10 cellular contexts compared by ENCODE assay signal in genomic region chr17:45022288-45022648, GRCh38. TPM values are rescaled to one million over a fixed set of nuclear protein-coding genes. Genes with fewer than 3 reads are reported as not detected.
DNase-seq lines count a peak whose midpoint lies in the region; ATAC-seq and TF ChIP-seq lines count a peak whose summit lies in the region.
"Had no signal": no experiment of that assay in that cellular context is flagged by ENCODE, and none has a peak within 500 bp of the region (broad histone marks: within the 10 kb centered on the region; RNA-seq: fewer than 3 reads in every experiment).

No MANE protein-coding gene starts in this region.

- no peak overlapping the region for H3K4me3 Mint-ChIP-seq in osteocyte (ENCODE audit: unreplicated experiment)
- H3K4me3 Mint-ChIP-seq: T-helper 1 cell treated with Interleukin-12 subunit alpha and Interleukin-12 subunit beta and Interleukin-4 antibody, amounts not matched to agents 30 μg/mL and 1 μg/mL, for 36 hours had no signal

- H3K27ac Mint-ChIP-seq in osteocyte (ENCODE audit: unreplicated experiment), result no peak overlapping the region
- H3K27ac Mint-ChIP-seq: endodermal cell; T-helper 1 cell treated with Interleukin-12 subunit alpha and Interleukin-12 subunit beta and Interleukin-4 antibody, amounts not matched to agents 30 μg/mL and 1 μg/mL, for 36 hours had no signal

- peak overlapping the region; percentile 7; the same call in 1 of the 2 replicates for H3K4me3 ChIP-seq in BE2C (ENCODE audit: low read depth, low read length)
- peak overlapping the region; percentile 35; the same call in 1 of the 2 replicates for H3K4me3 ChIP-seq in Karpas-422 (ENCODE audit: low read length)
- H3K4me3 ChIP-seq in dorsolateral prefrontal cortex, result peak overlapping the region in 31 of 59 donors; percentile 20 to 67 (median 55)

- H3K9me2 ChIP-seq in Karpas-422 (replicated peaks; ENCODE audit: insufficient read depth, low read length), result no peaks in the 10 kb centered on the region

- H3K79me2 ChIP-seq in Karpas-422 (ENCODE audit: low read length), result no peaks in the 10 kb centered on the region

- no peaks in the 10 kb centered on the region for H3K27me3 ChIP-seq in BE2C
- H3K27me3 ChIP-seq in Karpas-422 (ENCODE audit: low read length), result no peaks in the 10 kb centered on the region
- H3K27me3 ChIP-seq in dorsolateral prefrontal cortex, result peaks cover 0 to 5% (median 0%) of the 10 kb centered on the region in 45 donors

- H3K4me1 ChIP-seq in BE2C (peaks cover 44% of the 10 kb centered on the region), Karpas-422 (ENCODE audit: low read length) (peaks cover 27% of the 10 kb centered on the region)

- H3K36me3 ChIP-seq in BE2C, result no peaks in the 10 kb centered on the region
- H3K36me3 ChIP-seq in Karpas-422 (ENCODE audit: insufficient read depth, low read length), result no peaks in the 10 kb centered on the region

- H3K4me2 ChIP-seq in Karpas-422 (ENCODE audit: low read depth, low read length, poor library complexity, severe bottlenecking), result peak overlapping the region; percentile 62

- H3K9ac ChIP-seq in Karpas-422 (ENCODE audit: low read length), result peak overlapping the region; percentile 40

- H4K20me1 ChIP-seq in Karpas-422 (ENCODE audit: insufficient read depth, low read depth, low read length), result peaks cover 16% of the 10 kb centered on the region; the same call in 1 of the 2 replicates

- peaks cover 21% of the 10 kb centered on the region for H3K4me1 Mint-ChIP-seq in osteocyte (ENCODE audit: unreplicated experiment)

- DNase-seq in BE2C, result no peak
- DNase-seq in Karpas-422, result no peak
- no peak for DNase-seq in dorsolateral prefrontal cortex
- DNase-seq in osteocyte (ENCODE audit: extremely low spot score, unreplicated experiment), result no peak
- no peak for DNase-seq in NCI-H187 (lab: John Stamatoyannopoulos, UW)
- no peak for DNase-seq in NK-92 treated with Interleukin-12 subunit alpha and Interleukin-12 subunit beta, amount 100 ng/mL, for 24 hours (lab: John Stamatoyannopoulos, UW)
- no peak for DNase-seq in stimulated activated CD4-positive, alpha-beta T cell treated with anti-CD3 and anti-CD28 coated beads, Interleukin-1b, Interleukin-23, amount 100 ng/mL, for 48 hours

- intact Hi-C loops in dorsolateral prefrontal cortex (cut with DNase I), result loop anchor here (1.0 to 10.0 kb wide), 4 partner anchors 73 to 240 kb away; no protein-coding TSS in a partner anchor

- no peaks in the 10 kb centered on the region for H3K9me3 ChIP-seq in BE2C
- no peaks in the 10 kb centered on the region for H3K9me3 ChIP-seq in Karpas-422 (ENCODE audit: low read length)

- TF ChIP-seq CTCF in BE2C (IDR thresholded peaks at IDR 0.05; ENCODE audit: low read depth, low read length) (no peak), dorsolateral prefrontal cortex (IDR thresholded peaks at IDR 0.05 in 54 of 56, conservative IDR thresholded peaks at IDR 0.05 in 2 of 56; ENCODE audit: low read depth in 1 of 56, partially characterized antibody in 56 of 56) (peak in 28 of 56 donors; percentile 3 to 54 (median 16)), osteocyte (IDR thresholded peaks at IDR 0.05) (peak; percentile 9)

- no peaks in the 10 kb centered on the region for H3K27me3 Mint-ChIP-seq in osteocyte (ENCODE audit: unreplicated experiment)

- H3K36me3 Mint-ChIP-seq in osteocyte (ENCODE audit: unreplicated experiment), result peaks cover 2% of the 10 kb centered on the region

- no peaks in the 10 kb centered on the region for H3K9me3 Mint-ChIP-seq in osteocyte (ENCODE audit: unreplicated experiment)
- H3K9me3 Mint-ChIP-seq: endodermal cell; T-helper 1 cell treated with Interleukin-12 subunit alpha and Interleukin-12 subunit beta and Interleukin-4 antibody, amounts not matched to agents 30 μg/mL and 1 μg/mL, for 36 hours had no signal

- 0 out of 2 replicates have a peak overlapping the region, but pooled peaks have one; percentile 48 for H2AFZ ChIP-seq in Karpas-422 (ENCODE audit: low read length)

- no peak for ATAC-seq in HG03565 (IDR thresholded peaks at IDR 0.05; ENCODE audit: unreplicated experiment)

- H3K27ac ChIP-seq in Karpas-422 (ENCODE audit: low read length) (peak overlapping the region; percentile 65), dorsolateral prefrontal cortex (peak overlapping the region in 29 of 59 donors; percentile 10 to 82 (median 63))

RNA-seq across cellular contexts. Expression of gene DCAKD, which starts 29.2 kb away (rescaled TPM):
- 42.5 TPM for polyA plus RNA-seq in BE2C (2012; ENCODE audit: insufficient read depth, insufficient read length, low read depth)
- total RNA-seq in Karpas-422 (2014; rRNA removed; shearing (Covaris generic); ENCODE audit: low replicate concordance), result 29.4 and 29.8 TPM in 2 replicates
- total RNA-seq in dorsolateral prefrontal cortex (10 to 100 TPM; 46.2 to 97.6 (median 62.3) TPM), osteocyte (41.3 and 42.2 TPM in 2 replicates)

RNA-seq across cellular contexts. Expression of gene NMT1, which starts 38.8 kb away (rescaled TPM):
- polyA plus RNA-seq in BE2C (2012; ENCODE audit: insufficient read depth, insufficient read length, low read depth), result 327 TPM
- 48.5 and 53.2 TPM in 2 replicates for total RNA-seq in Karpas-422 (2014; rRNA removed; shearing (Covaris generic); ENCODE audit: low replicate concordance)
- total RNA-seq in dorsolateral prefrontal cortex (100 to 1,000 TPM; 111 to 220 (median 159) TPM), osteocyte (92.4 and 97.9 TPM in 2 replicates)

RNA-seq across cellular contexts. Expression of gene C1QL1, which starts 54.2 kb away (rescaled TPM):
- polyA plus RNA-seq in BE2C (2012; ENCODE audit: insufficient read depth, insufficient read length, low read depth), result 72.9 TPM
- total RNA-seq in Karpas-422 (2014; rRNA removed; shearing (Covaris generic); ENCODE audit: low replicate concordance), result not detected in 2 replicates
- total RNA-seq in dorsolateral prefrontal cortex (10 to 100 TPM in 118 of 120 experiments, 1 to 10 TPM in 2; 7.4 to 35.3 (median 19.6) TPM), osteocyte (1.2 and 1.4 TPM in 2 replicates)
